Comparison of ENCODE assay signal across 19 cellular contexts in the genomic region with DNA sequence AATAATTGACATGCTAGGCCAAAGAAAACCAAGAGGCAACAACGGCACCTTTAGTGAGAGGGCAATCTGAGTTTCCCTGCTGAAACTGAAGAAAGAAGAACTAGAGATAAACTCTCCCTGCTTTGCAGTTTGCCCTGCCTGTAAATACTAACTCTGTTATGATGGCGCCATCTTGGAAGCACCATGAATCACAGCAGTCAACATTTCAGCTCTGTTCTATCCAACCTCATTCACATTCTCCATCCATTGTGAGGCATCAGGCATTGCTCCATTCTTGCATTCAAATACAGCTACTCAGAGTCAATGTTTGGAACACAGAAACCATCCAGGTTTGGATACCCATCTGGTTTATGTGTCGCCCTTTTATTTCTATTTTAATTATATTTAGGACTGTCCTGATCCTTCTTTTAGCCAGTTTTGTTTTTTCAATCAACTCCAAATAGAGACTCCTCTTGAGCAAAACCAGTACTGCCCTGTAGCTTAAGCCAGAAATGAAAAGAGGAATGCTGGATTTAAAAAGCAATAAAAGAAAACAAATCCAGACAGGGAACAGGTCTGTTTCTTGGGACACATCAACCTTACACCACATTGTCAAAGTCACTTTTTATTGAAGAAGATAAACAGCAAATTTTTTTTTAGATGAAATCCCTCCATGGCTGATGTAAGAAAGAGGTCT. TPM values are rescaled to one million over a fixed set of nuclear protein-coding genes. Genes with fewer than 3 reads are reported as not detected.
DNase-seq lines count a peak whose midpoint lies in the region; ATAC-seq, FAIRE-seq and TF ChIP-seq lines count a peak whose summit lies in the region.
"Had no signal": no experiment of that assay in that cellular context is flagged by ENCODE, and none has a peak within 500 bp of the region (broad histone marks: within the 10 kb centered on the region; RNA-seq: fewer than 3 reads in every experiment).

No MANE protein-coding gene starts in this region.

- H3K9me3 ChIP-seq in OCI-LY3 (ENCODE audit: insufficient read depth, low read length) (no peaks in the 10 kb centered on the region), gastroesophageal sphincter (no peaks in the 10 kb centered on the region), gastrocnemius medialis (no peaks in the 10 kb centered on the region)
- H3K9me3 ChIP-seq: BLaER1 treated with 17β-estradiol and CSF1 and Interleukin-3, amounts not matched to agents 10 nM and 100 nM; HAP-1; MG63 had no signal

- no peaks in the 10 kb centered on the region for H4K20me1 ChIP-seq in OCI-LY3 (ENCODE audit: insufficient read depth, low read length)
- H4K20me1 ChIP-seq: BLaER1 treated with 17β-estradiol and CSF1 and Interleukin-3, amounts not matched to agents 10 nM and 100 nM had no signal

- peak; percentile 44 for FAIRE-seq in GM19239 (lab: Jason Lieb, UNC)
- FAIRE-seq: D721Med had no signal

- H3K4me3 Mint-ChIP-seq in activated T-cell treated with anti-CD3 and anti-CD28 coated beads, Interleukin-2, amount 50 U/mL, for 4 hours = no peak overlapping the region

- H3K4me1 ChIP-seq in OCI-LY3 (ENCODE audit: low read length) (peaks cover 98% of the 10 kb centered on the region), gastroesophageal sphincter (peaks cover 3 to 41% (median 7%) of the 10 kb centered on the region in 3 donors), gastrocnemius medialis (peaks cover 45 to 46% of the 10 kb centered on the region in 2 donors)
- H3K4me1 ChIP-seq: HAP-1 had no signal

- intact Hi-C loops in gastrocnemius medialis (cut with DNase I; ENCODE audit: low total_unique reads) = no loop called here

- peak overlapping the region; percentile 10; the same call in 1 of the 2 replicates for H3K9ac ChIP-seq in OCI-LY3 (ENCODE audit: low read length)
- H3K9ac ChIP-seq: BLaER1 treated with 17β-estradiol and CSF1 and Interleukin-3, amounts not matched to agents 10 nM and 100 nM had no signal

- WGBS in gastroesophageal sphincter (ENCODE audit: low coverage in 1 of 2), 2 donors = 34 to 43% methylated on average over 3 of the region's 3 CpGs

- H3K27ac ChIP-seq in OCI-LY3 (ENCODE audit: low read length) (peak overlapping the region; percentile 53), gastroesophageal sphincter (peak overlapping the region; percentile 44 to 77 (median 74)), gastrocnemius medialis (peak overlapping the region in 3 of 4 donors; percentile 6 to 62 (median 29))
- H3K27ac ChIP-seq: BLaER1 treated with 17β-estradiol and CSF1 and Interleukin-3, amounts not matched to agents 10 nM and 100 nM had no signal

- H3K36me3 ChIP-seq in OCI-LY3 (replicated peaks; ENCODE audit: low read depth, low read length) = no peaks in the 10 kb centered on the region
- H3K36me3 ChIP-seq in gastroesophageal sphincter = no peaks in the 10 kb centered on the region
- H3K36me3 ChIP-seq in gastrocnemius medialis = no peaks in the 10 kb centered on the region
- H3K36me3 ChIP-seq: BLaER1 treated with 17β-estradiol and CSF1 and Interleukin-3, amounts not matched to agents 10 nM and 100 nM; HAP-1; MG63 had no signal

- peaks cover 1% of the 10 kb centered on the region for H3K27me3 Mint-ChIP-seq in activated T-cell treated with anti-CD3 and anti-CD28 coated beads, Interleukin-2, amount 50 U/mL, for 4 hours (ENCODE audit: low read depth)

- TF ChIP-seq CTCF in OCI-LY3 (IDR thresholded peaks at IDR 0.05; ENCODE audit: low read depth, low read length) = peak; percentile 9; the same call in 1 of the 2 replicates
- TF ChIP-seq CTCF in gastroesophageal sphincter (IDR thresholded peaks at IDR 0.05) = no peak
- no peak for TF ChIP-seq CTCF in gastrocnemius medialis (IDR thresholded peaks at IDR 0.05 in 4 of 5, conservative IDR thresholded peaks at IDR 0.05 in 1 of 5)

- H3K27me3 ChIP-seq in OCI-LY3 (ENCODE audit: low read depth, low read length) (no peaks in the 10 kb centered on the region), gastroesophageal sphincter (no peaks in the 10 kb centered on the region), gastrocnemius medialis (no peaks in the 10 kb centered on the region)
- H3K27me3 ChIP-seq: BLaER1 treated with 17β-estradiol and CSF1 and Interleukin-3, amounts not matched to agents 10 nM and 100 nM; MG63 had no signal

- no peak for TF ChIP-seq POLR2A in gastroesophageal sphincter (IDR thresholded peaks at IDR 0.05)
- TF ChIP-seq POLR2A in gastrocnemius medialis (IDR thresholded peaks at IDR 0.05) = no peak

- H3K4me3 ChIP-seq in OCI-LY3 (ENCODE audit: low read length) = no peak overlapping the region
- H3K4me3 ChIP-seq in gastroesophageal sphincter = no peak overlapping the region
- H3K4me3 ChIP-seq in gastrocnemius medialis = no peak overlapping the region
- H3K4me3 ChIP-seq: BLaER1 treated with 17β-estradiol and CSF1 and Interleukin-3, amounts not matched to agents 10 nM and 100 nM; HAP-1; MG63 had no signal

- H2AFZ ChIP-seq in OCI-LY3 (ENCODE audit: low read depth, low read length) = peak overlapping the region; percentile 35; the same call in 1 of the 2 replicates

- no peaks in the 10 kb centered on the region for H3K9me3 Mint-ChIP-seq in activated T-cell treated with anti-CD3 and anti-CD28 coated beads, Interleukin-2, amount 50 U/mL, for 4 hours

- no peak for DNase-seq in GM19239 (ENCODE audit: insufficient read length, low spot score)
- DNase-seq in gastrocnemius medialis = no peak
- no peak for DNase-seq in activated T-cell treated with anti-CD3 and anti-CD28 coated beads, Interleukin-2, amount 50 U/mL, for 4 hours
- DNase-seq in NCI-H1105 treated with DMSO at 0.1 percent for 48 hours (lab: John Stamatoyannopoulos, UW) = no peak
- no peak for DNase-seq in NCI-H748 (lab: John Stamatoyannopoulos, UW; ENCODE audit: unreplicated experiment)
- DNase-seq: Kasumi-1, MG63, NCI-H1092 treated with DMSO at 0.1 percent for 48 hours, NCI-H2081 treated with DMSO at 0.1 percent for 48 hours, NCI-H446 treated with DMSO at 0.1 percent for 48 hours, PC-3, RPMI8226, SIG-M5 had no signal

- H3K4me1 Mint-ChIP-seq in activated T-cell treated with anti-CD3 and anti-CD28 coated beads, Interleukin-2, amount 50 U/mL, for 4 hours (ENCODE audit: low read depth) = no peaks in the 10 kb centered on the region

- H3K36me3 Mint-ChIP-seq in activated T-cell treated with anti-CD3 and anti-CD28 coated beads, Interleukin-2, amount 50 U/mL, for 4 hours (ENCODE audit: insufficient read depth) = no peaks in the 10 kb centered on the region

- peak overlapping the region; percentile 18 for H3K4me2 ChIP-seq in OCI-LY3 (ENCODE audit: low read length)
- H3K4me2 ChIP-seq: BLaER1 treated with 17β-estradiol and CSF1 and Interleukin-3, amounts not matched to agents 10 nM and 100 nM had no signal

- H3K79me2 ChIP-seq in OCI-LY3 (ENCODE audit: low read length) = no peaks in the 10 kb centered on the region

- in situ Hi-C loops in gastrocnemius medialis (cut with MboI; ENCODE audit: low sequenced_read_pairs in 4 of 4) = loop anchor here in 1 of 4 donors (25.0 kb wide), 1 partner anchor 97 kb away; no protein-coding TSS in a partner anchor

- TF ChIP-seq EP300 in gastroesophageal sphincter (IDR thresholded peaks at IDR 0.05) = no peak

- ATAC-seq in gastroesophageal sphincter (peak; percentile 53), gastrocnemius medialis (peak in 1 of 2 donors; percentile 20), HG03571 (IDR thresholded peaks at IDR 0.05; ENCODE audit: unreplicated experiment) (no peak)
- no peak for ATAC-seq in activated T-cell treated with anti-CD3 and anti-CD28 coated beads, Interleukin-2, amount 50 U/mL, for 4 hours
- ATAC-seq: PC-3 had no signal

RNA-seq across cellular contexts. Expression of a gene that starts 33.4 kb away (rescaled TPM):
- 10 to 100 TPM; 57.1 to 82.2 (median 70.0) TPM for total RNA-seq in gastroesophageal sphincter
- 100 to 1,000 TPM in 1 of 4 donors, 10 to 100 TPM in 3; 81.2 to 107 (median 86.1) TPM for total RNA-seq in gastrocnemius medialis
- total RNA-seq in activated T-cell treated with anti-CD3 and anti-CD28 coated beads, Interleukin-2, amount 50 U/mL, for 4 hours = 10 to 100 TPM; 39.3 to 40.4 (median 40.0) TPM

RNA-seq across cellular contexts. Expression of a gene that starts 50.5 kb away (rescaled TPM):
- 10 to 100 TPM; 55.1 to 92.4 (median 60.6) TPM for total RNA-seq in gastroesophageal sphincter
- 1,000 to 10,000 TPM in 3 of 4 donors, 100 to 1,000 TPM in 1; 937 to 2,179 (median 1,242) TPM for total RNA-seq in gastrocnemius medialis
- total RNA-seq in activated T-cell treated with anti-CD3 and anti-CD28 coated beads, Interleukin-2, amount 50 U/mL, for 4 hours = 10 to 100 TPM; 30.1 to 41.7 (median 35.2) TPM

Comparison
In these comparisons a context has a peak if more than half of its experiments do, and no peak if none do; other contexts are left out.
1. RNA of a gene that starts 50.5 kb away (total RNA-seq): 937 to 2,179 TPM in gastrocnemius medialis; 55.1 to 92.4 TPM in gastroesophageal sphincter and 30.1 to 41.7 TPM in activated T-cell treated with anti-CD3 and anti-CD28 coated beads, Interleukin-2, amount 50 U/mL, for 4 hours; every median in the first group is over 10 times any median in the second.
2. Peak in every context shown above with its lines, with median percentiles within 50 percentile points of each other: H3K27ac ChIP-seq.